ENCODE assay signal across 17 cellular contexts in the genomic region with DNA sequence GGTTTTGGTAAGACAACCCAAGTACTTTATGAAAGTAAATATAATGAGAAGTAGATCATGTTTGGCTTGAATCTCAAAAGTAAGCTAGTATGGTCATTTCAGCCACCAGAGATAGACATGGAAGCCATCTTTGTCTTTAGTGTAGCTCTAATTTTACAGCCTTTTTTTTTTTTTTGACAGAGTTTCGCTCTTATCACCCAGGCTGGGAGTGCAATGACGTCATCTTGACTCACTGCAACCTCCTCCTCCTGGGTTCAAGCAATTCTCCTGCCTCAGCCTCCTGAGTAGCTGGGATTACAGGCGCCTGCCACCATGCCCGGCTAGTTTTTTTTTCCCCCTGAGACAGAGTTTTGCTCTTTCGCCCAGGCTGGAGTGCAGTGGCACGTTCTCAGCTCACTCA. TPM values are rescaled to one million over a fixed set of nuclear protein-coding genes. Genes with fewer than 3 reads are reported as not detected.
"Had no signal": no experiment of that assay in that cellular context is flagged by ENCODE, and none has a peak within 500 bp of the region (broad histone marks: within the 10 kb centered on the region; RNA-seq: fewer than 3 reads in every experiment).

No MANE protein-coding gene starts in this region.

RNA-seq across cellular contexts. Expression of gene COX8C, which starts 7.9 kb away (rescaled TPM):
- total RNA-seq: activated B cell treated with CpG ODN at 0.5 μM for 24 hours; activated CD4-positive, alpha-beta memory T cell treated with anti-CD3 and anti-CD28 coated beads for 36 hours; activated CD4-positive, alpha-beta T cell treated with anti-CD3 and anti-CD28 coated beads, Interleukin-2, amount 10 ng/mL, durations not matched to agents 24 days and 14 days; activated CD8-positive, alpha-beta memory T cell treated with anti-CD3 and anti-CD28 coated beads for 36 hours; activated CD8-positive, alpha-beta T cell treated with anti-CD3 and anti-CD28 coated beads for 36 hours; activated naive CD4-positive, alpha-beta T cell treated with anti-CD3 and anti-CD28 coated beads, Interleukin-2, amount 50 U/mL, for 72 hours; activated naive CD8-positive, alpha-beta T cell treated with anti-CD3 and anti-CD28 coated beads for 36 hours; activated T-cell treated with anti-CD3 and anti-CD28 coated beads, Interleukin-2, amount 50 U/mL, for 4 hours; activated T-helper 1 cell treated with anti-CD3 and anti-CD28 coated beads, Interleukin-12 subunit alpha, Interleukin-12 subunit beta, Interleukin-2, Interleukin-4 antibody, amounts not matched to agents 30 ng/mL and 10 ng/mL and 1 ng/mL, durations not matched to agents 14 hours and 24 hours and 36 hours; activated T-helper 17 cell treated with anti-CD3 and anti-CD28 coated beads, Interleukin-2, amount 50 U/mL, for 72 hours; adrenal gland; aorta; astrocyte; body of pancreas; breast epithelium; cerebellum; T-helper 2 cell treated with Interferon-gamma antibody and Interleukin-4, amounts not matched to agents 100 ng/mL and 5 ng/mL, for 36 hours had no signal
- polyA plus RNA-seq: adrenal gland, aorta had no signal
